11 cellular contexts compared by ENCODE assay signal in genomic region chr7:64574481-64575159, GRCh38. TPM values are rescaled to one million over a fixed set of nuclear protein-coding genes. Genes with fewer than 3 reads are reported as not detected.
A peak's percentile ranks its signal among the peaks of the same experiment; 100 is the strongest.
DNase-seq lines count a peak whose midpoint lies in the region; ATAC-seq and TF ChIP-seq lines count a peak whose summit lies in the region.
"Had no signal": no experiment of that assay in that cellular context is flagged by ENCODE, and none has a peak within 500 bp of the region (broad histone marks: within the 10 kb centered on the region; RNA-seq: fewer than 3 reads in every experiment).

No MANE protein-coding gene starts in this region.

- TF ChIP-seq EP300 in SK-N-SH (IDR thresholded peaks at IDR 0.05; ENCODE audit: borderline replicate concordance in 1 of 2, low read depth in 1 of 2, low read length in 1 of 2) (no peak), ovary (IDR thresholded peaks at IDR 0.05) (no peak)

- H3K79me2 ChIP-seq in SK-N-SH (ENCODE audit: insufficient read depth) (peaks cover 10% of the 10 kb centered on the region; the same call in 1 of the 2 replicates), fibroblast of lung (ENCODE audit: control insufficient read depth, insufficient read depth, low read length) (no peaks in the 10 kb centered on the region)

- POLR2A ChIA-PET in BJ (lab: Charles Lee) = no interaction called here
- POLR2A ChIA-PET in SK-N-SH (lab: Yijun Ruan, JAX) = interaction anchor here (0.7 to 4.6 kb wide), 5 partner anchors 12 to 303 kb away, joined by 3 to 31 read pairs (median 5); partner anchors contain the start of genes ZNF680 and ZNF736

- H3K4me3 ChIP-seq in BJ (ENCODE audit: low read depth, low read length) (peak overlapping the region; percentile 8), SK-N-SH (ENCODE audit: low read depth in 2 of 2, low read length in 1 of 2) (peak overlapping the region; percentile 60), fibroblast of lung (replicated peaks in 1 of 4; ENCODE audit: control extremely low read depth in 1 of 4, insufficient read depth in 1 of 4, low read depth in 3 of 4, low read length in 4 of 4) (peak overlapping the region; percentile 25 to 60 (median 42)), ovary (no peak overlapping the region)

- no peaks in the 10 kb centered on the region for H3F3A ChIP-seq in SK-N-SH (replicated peaks; ENCODE audit: insufficient read depth)

- H3K4me2 ChIP-seq in SK-N-SH (peak overlapping the region; percentile 72), fibroblast of lung (ENCODE audit: extremely low read depth, insufficient read depth, low read length) (peak overlapping the region; percentile 64)

- TF ChIP-seq POLR2A in ovary (IDR thresholded peaks at IDR 0.05) = no peak

- DNase-seq in BJ (ENCODE audit: low read depth) (no peak), SK-N-SH (peak; percentile 93), fibroblast of lung (ENCODE audit: low read depth in 2 of 2) (peak; percentile 72 to 76), ovary (peak; percentile 29 to 63 (median 57)), NCI-H1436 treated with DMSO at 0.1 percent for 48 hours (lab: John Stamatoyannopoulos, UW) (no peak), NCI-H1092 (lab: John Stamatoyannopoulos, UW) (no peak)
- DNase-seq: MM.1S had no signal

- H2AFZ ChIP-seq in SK-N-SH (ENCODE audit: low read depth) = peak overlapping the region; percentile 87
- peak overlapping the region; percentile 34 for H2AFZ ChIP-seq in fibroblast of lung (ENCODE audit: low read length)

- peak overlapping the region in 1 of 2 experiments; percentile 51; a peak in 1 of 4 replicates for H3K27ac ChIP-seq in SK-N-SH (ENCODE audit: low read depth in 2 of 2, low read length in 1 of 2)
- H3K27ac ChIP-seq in fibroblast of lung (ENCODE audit: insufficient read depth, low read length) = no peak overlapping the region
- no peak overlapping the region for H3K27ac ChIP-seq in ovary
- H3K27ac ChIP-seq: epithelial cell of prostate, VCaP had no signal

- H3K36me3 ChIP-seq in BJ (ENCODE audit: control insufficient read depth, insufficient read depth, low read length) (no peaks in the 10 kb centered on the region), SK-N-SH (replicated peaks in 1 of 2; ENCODE audit: control insufficient read depth in 1 of 2, insufficient read depth in 2 of 2, low read length in 1 of 2) (no peaks in the 10 kb centered on the region), fibroblast of lung (ENCODE audit: control insufficient read depth, insufficient read depth, low read length) (no peaks in the 10 kb centered on the region), ovary (no peaks in the 10 kb centered on the region)

- no peaks in the 10 kb centered on the region for H3K9me3 ChIP-seq in SK-N-SH
- no peaks in the 10 kb centered on the region for H3K9me3 ChIP-seq in fibroblast of lung (ENCODE audit: control insufficient read depth, insufficient read depth, low read depth, low read length)
- no peaks in the 10 kb centered on the region for H3K9me3 ChIP-seq in ovary

- WGBS in SK-N-SH (ENCODE audit: low lambda C conversion rate) = 25% methylated on average over 20 of the region's 26 CpGs
- WGBS in ovary, 3 donors = 17 to 70% (median 27%) methylated on average over 26 of the region's 26 CpGs

- intact Hi-C loops in ovary (cut with DNase I) = no loop called here

- TF ChIP-seq CTCF in BJ (IDR thresholded peaks at IDR 0.05; ENCODE audit: insufficient read depth, low read depth, low read length) (no peak), SK-N-SH (IDR thresholded peaks at IDR 0.05) (no peak), fibroblast of lung (conservative IDR thresholded peaks at IDR 0.05 in 1 of 2, IDR thresholded peaks at IDR 0.05 in 1 of 2; ENCODE audit: low read depth in 1 of 2, low read length in 2 of 2) (no peak), ovary (IDR thresholded peaks at IDR 0.05) (no peak)

- ATAC-seq in GM18519 (IDR thresholded peaks at IDR 0.05; ENCODE audit: low FRiP score, unreplicated experiment) (no peak), GM21619 (IDR thresholded peaks at IDR 0.05; ENCODE audit: unreplicated experiment) (no peak)

- no peak for TF ChIP-seq RAD21 in SK-N-SH (IDR thresholded peaks at IDR 0.05; ENCODE audit: low read length)

- peak overlapping the region; percentile 54; the same call in 1 of the 2 replicates for H3K9ac ChIP-seq in SK-N-SH
- no peak overlapping the region for H3K9ac ChIP-seq in fibroblast of lung (ENCODE audit: insufficient read depth, low read length)

- H3K4me1 ChIP-seq in SK-N-SH (ENCODE audit: control insufficient read depth in 1 of 2, insufficient read depth in 2 of 2, low read depth in 1 of 2, low read length in 1 of 2) (no peaks in the 10 kb centered on the region; a peak in 1 of 4 replicates), fibroblast of lung (ENCODE audit: control insufficient read depth, extremely low read depth, insufficient read depth, low read length) (no peaks in the 10 kb centered on the region), ovary (ENCODE audit: insufficient read depth) (no peaks in the 10 kb centered on the region)

- no peaks in the 10 kb centered on the region for H3K9me2 ChIP-seq in SK-N-SH

- H3K27me3 ChIP-seq in BJ (ENCODE audit: control insufficient read depth, insufficient read depth, low read length) (0 out of 2 replicates have a peak, but pooled peaks cover 1% of the 10 kb centered on the region), SK-N-SH (ENCODE audit: insufficient read depth) (no peaks in the 10 kb centered on the region), fibroblast of lung (ENCODE audit: control insufficient read depth, insufficient read depth, low read length) (no peaks in the 10 kb centered on the region), ovary (no peaks in the 10 kb centered on the region)

- no peaks in the 10 kb centered on the region for H4K20me1 ChIP-seq in SK-N-SH (ENCODE audit: insufficient read depth)
- H4K20me1 ChIP-seq in fibroblast of lung (ENCODE audit: control insufficient read depth, extremely low read depth, insufficient read depth, low read length) = no peaks in the 10 kb centered on the region

- CTCF ChIA-PET in BJ (lab: Yijun Ruan, JAX) = no interaction called here
- CTCF ChIA-PET in SK-N-SH (lab: Yijun Ruan, JAX) = interaction anchor here (0.8 to 1.2 kb wide), 2 partner anchors 9 to 21 kb away, joined by 3 read pairs; no protein-coding TSS in a partner anchor

TF ChIP-seq in SK-N-SH, 30 proteins besides CTCF, POLR2A, EP300 and RAD21:
- TF ChIP-seq MXI1 (IDR thresholded peaks at IDR 0.05; ENCODE audit: low read depth, low read length) (peak; percentile 72), PBX3 (IDR thresholded peaks at IDR 0.05) (peak; percentile 78), YY1 (IDR thresholded peaks at IDR 0.05; ENCODE audit: low read depth) (0 out of 2 replicates have a peak, but pooled peaks have one; percentile 35), MAX (IDR thresholded peaks at IDR 0.05; ENCODE audit: low read depth) (peak; percentile 40; the same call in 1 of the 2 replicates), TAF1 (IDR thresholded peaks at IDR 0.05; ENCODE audit: borderline replicate concordance, low read depth, low read length) (peak; percentile 23; the same call in 1 of the 2 replicates), POLR2AphosphoS5 (IDR thresholded peaks at IDR 0.05; ENCODE audit: low read depth, low read length) (peak; percentile 51), USF1 (IDR thresholded peaks at IDR 0.05; ENCODE audit: borderline replicate concordance, low read depth) (no peak), FOSL2 (IDR thresholded peaks at IDR 0.05; ENCODE audit: borderline replicate concordance, low read depth) (no peak), RFX5 (IDR thresholded peaks at IDR 0.05; ENCODE audit: low read length) (0 out of 2 replicates have a peak, but pooled peaks have one; percentile 56), FOXJ3 (CRISPR knock-in tag; IDR thresholded peaks at IDR 0.05) (no peak), SIN3A (IDR thresholded peaks at IDR 0.05; ENCODE audit: borderline replicate concordance, low read depth, low read length) (peak; percentile 84)

RNA-seq across cellular contexts. Expression of gene ZNF680, which starts 11.7 kb away (rescaled TPM):
- polyA plus RNA-seq in BJ (2011; rRNA removed) (0.66 and 1.2 TPM in 2 replicates), SK-N-SH (2012; rRNA removed) (1.6 and 2.8 TPM in 2 replicates), fibroblast of lung (2.2 and 2.7 TPM in 2 replicates), ovary (10 to 100 TPM; 10.0 to 11.1 TPM)
- 1.6 and 1.8 TPM in 2 replicates for polyA minus RNA-seq in BJ (2011; rRNA and poly(A)+ RNA removed)
- 3.2 and 4.1 TPM in 2 replicates for polyA plus RNA-seq in SK-N-SH (2012; cell fraction: cytosol; rRNA removed)
- polyA plus RNA-seq in SK-N-SH (2012; cell fraction: nucleus; rRNA removed) = 1.8 and 4.3 TPM in 2 replicates
- total RNA-seq in fibroblast of lung (5.1 and 10.1 TPM in 2 replicates), ovary (10 to 100 TPM; 16.5 to 34.1 (median 25.3) TPM)
- polyA plus RNA-seq in fibroblast of lung (2012) = 2.4 and 2.6 TPM in 2 replicates
- 1.3 and 1.4 TPM in 2 replicates for polyA minus RNA-seq in fibroblast of lung (ENCODE audit: low replicate concordance)

Comparison
In these comparisons a context has a peak if more than half of its experiments do, and no peak if none do; other contexts are left out.
1. DNase-seq: peak in SK-N-SH (single experiment), fibroblast of lung (2 of 2) and ovary (5 of 5); none in BJ (single experiment), NCI-H1436 treated with DMSO at 0.1 percent for 48 hours (single experiment) and NCI-H1092 (single experiment).